25 cellular contexts compared by ENCODE assay signal in the genomic region with DNA sequence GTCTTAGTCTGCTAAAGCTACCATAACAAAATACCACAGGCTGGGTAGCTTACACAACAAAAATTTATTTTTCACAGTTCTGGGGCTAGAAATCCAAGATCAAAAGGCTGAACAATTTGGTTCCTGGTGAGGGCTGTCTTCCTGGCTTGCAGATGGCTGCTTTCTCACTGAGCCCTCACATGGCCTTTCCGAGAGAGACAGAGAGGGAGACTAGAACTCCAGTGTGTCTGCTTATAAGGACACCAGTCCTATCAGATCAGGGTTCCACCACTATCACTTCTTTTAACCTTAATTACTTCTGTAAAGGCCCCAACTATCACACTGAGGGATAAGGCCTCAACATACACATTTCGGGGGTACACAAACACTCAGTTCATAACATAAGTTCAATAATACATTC.
A peak's percentile ranks its signal among the peaks of the same experiment; 100 is the strongest.
DNase-seq lines count a peak whose midpoint lies in the region; ATAC-seq and TF ChIP-seq lines count a peak whose summit lies in the region.
"Had no signal": no experiment of that assay in that cellular context is flagged by ENCODE, and none has a peak within 500 bp of the region (broad histone marks: within the 10 kb centered on the region; RNA-seq: fewer than 3 reads in every experiment).

No MANE protein-coding gene starts in this region.

- no peaks in the 10 kb centered on the region for H3K36me3 Mint-ChIP-seq in effector memory CD8-positive, alpha-beta T cell (ENCODE audit: insufficient read depth)
- H3K36me3 Mint-ChIP-seq: CD4-positive, CD25-positive, alpha-beta regulatory T cell; T-cell had no signal

- H3K4me3 Mint-ChIP-seq in effector memory CD8-positive, alpha-beta T cell = no peak overlapping the region
- H3K4me3 Mint-ChIP-seq: CD4-positive, CD25-positive, alpha-beta regulatory T cell; T-cell had no signal

- H3K9me3 Mint-ChIP-seq in effector memory CD8-positive, alpha-beta T cell = peaks cover 17 to 26% of the 10 kb centered on the region in 2 donors

- H3K9ac ChIP-seq in HUES48 (ENCODE audit: low read depth, low read length) = no peak overlapping the region
- H3K9ac ChIP-seq: BLaER1 had no signal

- H3K27ac Mint-ChIP-seq in effector memory CD8-positive, alpha-beta T cell = no peak overlapping the region
- H3K27ac Mint-ChIP-seq: CD4-positive, CD25-positive, alpha-beta regulatory T cell; T-cell had no signal

- no peak for TF ChIP-seq POLR2A in ovary (IDR thresholded peaks at IDR 0.05)

- no peaks in the 10 kb centered on the region for H3K27me3 ChIP-seq in HUES48 (ENCODE audit: control insufficient read depth, insufficient read depth, low read length)
- H3K27me3 ChIP-seq in ovary = no peaks in the 10 kb centered on the region
- H3K27me3 ChIP-seq: BLaER1, SJSA1 had no signal

- no peak for TF ChIP-seq CTCF in ovary (IDR thresholded peaks at IDR 0.05)

- no peaks in the 10 kb centered on the region for H3K4me1 Mint-ChIP-seq in effector memory CD8-positive, alpha-beta T cell (ENCODE audit: low read depth in 2 of 2)
- H3K4me1 Mint-ChIP-seq: CD4-positive, CD25-positive, alpha-beta regulatory T cell; T-cell had no signal

- no peak overlapping the region for H3K4me3 ChIP-seq in HUES48 (ENCODE audit: low read depth, low read length)
- H3K4me3 ChIP-seq in mesodermal cell (ENCODE audit: extremely low read depth, insufficient read depth, low read length, poor library complexity, severe bottlenecking) = no peak overlapping the region
- no peak overlapping the region for H3K4me3 ChIP-seq in ovary
- H3K4me3 ChIP-seq: BLaER1, GM12878, K562, SJSA1 had no signal

- H3K9me3 ChIP-seq in HUES48 (ENCODE audit: control insufficient read depth, insufficient read depth, low read length) (no peaks in the 10 kb centered on the region), mesodermal cell (ENCODE audit: control insufficient read depth, low read length) (no peaks in the 10 kb centered on the region), ovary (no peaks in the 10 kb centered on the region)
- H3K9me3 ChIP-seq: BLaER1 had no signal

- no peak for TF ChIP-seq EP300 in ovary (IDR thresholded peaks at IDR 0.05)

- H3K4me1 ChIP-seq in HUES48 (ENCODE audit: control insufficient read depth, insufficient read depth, low read length) (peaks cover 7% of the 10 kb centered on the region; the same call in 1 of the 2 replicates), mesodermal cell (ENCODE audit: control insufficient read depth, insufficient read depth, low read length, poor library complexity, severe bottlenecking) (peaks cover 7% of the 10 kb centered on the region), ovary (ENCODE audit: insufficient read depth) (no peaks in the 10 kb centered on the region)
- H3K4me1 ChIP-seq: BLaER1, SJSA1 had no signal

- H3K27me3 Mint-ChIP-seq in effector memory CD8-positive, alpha-beta T cell = no peaks in the 10 kb centered on the region
- H3K27me3 Mint-ChIP-seq: CD4-positive, CD25-positive, alpha-beta regulatory T cell; T-cell had no signal

- H3K27ac ChIP-seq in HUES48 (ENCODE audit: low read depth, low read length) (peak overlapping the region; percentile 42), mesodermal cell (ENCODE audit: low read depth, low read length, severe bottlenecking) (peak overlapping the region; percentile 65), ovary (no peak overlapping the region)
- H3K27ac ChIP-seq: BLaER1, SJSA1 had no signal

- no peak for ATAC-seq in effector memory CD8-positive, alpha-beta T cell (replicated peaks)
- ATAC-seq: GM12878, K562, Right ventricle myocardium inferior, T-cell had no signal

- H3K36me3 ChIP-seq in HUES48 (ENCODE audit: control insufficient read depth, insufficient read depth, low read length) = no peaks in the 10 kb centered on the region
- H3K36me3 ChIP-seq in mesodermal cell (ENCODE audit: control insufficient read depth, insufficient read depth, low read length) = no peaks in the 10 kb centered on the region
- H3K36me3 ChIP-seq in ovary = no peaks in the 10 kb centered on the region
- H3K36me3 ChIP-seq: BLaER1, SJSA1 had no signal

- WGBS in mesodermal cell (ENCODE audit: insufficient coverage in 2 of 2), 2 experiments = 56% methylated on average over 1 of the region's 2 CpGs; no CpG with 5 or more reads in 1 of the 2 experiments
- 53 to 71% (median 63%) methylated on average over 2 of the region's 2 CpGs for WGBS in ovary, 3 donors

- intact Hi-C loops in ovary (cut with DNase I) = no loop called here

- DNase-seq in DMS53 treated with DMSO at 0.1 percent for 48 hours (lab: John Stamatoyannopoulos, UW; ENCODE audit: unreplicated experiment) (peak; percentile 4), SW480 (ENCODE audit: low spot score) (peak; percentile 79), HCEC 1CT (no peak), ovary (no peak), middle frontal gyrus (ENCODE audit: extremely low spot score, low spot score) (no peak)
- no peak for DNase-seq in effector memory CD8-positive, alpha-beta T cell
- DNase-seq: CD4-positive, CD25-positive, alpha-beta regulatory T cell; GDM1; Kasumi-1; NCI-H1105 treated with DMSO at 0.1 percent for 48 hours; NCI-H146; NCI-H1930; NCI-H2107; NCI-H446; NCI-H774; NK-92 treated with Interleukin-12 subunit alpha and Interleukin-12 subunit beta, amount 100 ng/mL, for 24 hours; PC-3; T-cell had no signal

Comparison
In these comparisons a context has a peak if more than half of its experiments do, and no peak if none do; other contexts are left out.
1. DNase-seq: peak in DMS53 treated with DMSO at 0.1 percent for 48 hours (single experiment) and SW480 (single experiment); none in HCEC 1CT (single experiment), ovary (0 of 5), middle frontal gyrus (single experiment) and effector memory CD8-positive, alpha-beta T cell (0 of 3).
2. H3K27ac ChIP-seq: peak in HUES48 (single experiment) and mesodermal cell (single experiment); none in ovary (0 of 2).